In genomic region chr15:69590932-69591524, GRCh38 we compare ENCODE assay signal across 20 cellular contexts.
"Had no signal": no experiment of that assay in that cellular context is flagged by ENCODE, and none has a peak within 500 bp of the region (broad histone marks: within the 10 kb centered on the region; RNA-seq: fewer than 3 reads in every experiment).

No MANE protein-coding gene starts in this region.

- H3K27ac ChIP-seq: neutrophil, parathyroid adenoma, suprapubic skin had no signal

- H3K9me3 Mint-ChIP-seq: activated naive CD4-positive, alpha-beta T cell treated with anti-CD3 and anti-CD28 coated beads, Interleukin-2, amount 10 ng/mL, durations not matched to agents 7 days and 5 days; activated naive CD8-positive, alpha-beta T cell treated with anti-CD3 and anti-CD28 coated beads, Interleukin-2, amount 50 U/mL, for 24 hours; natural killer cell; stimulated activated naive CD8-positive, alpha-beta T cell treated with anti-CD3 and anti-CD28 coated beads, Interleukin-15, Interleukin-2, amounts not matched to agents 100 ng/mL and 50 ng/mL, for 24 hours; type B pancreatic cell had no signal

- H3K36me3 Mint-ChIP-seq: activated naive CD4-positive, alpha-beta T cell treated with anti-CD3 and anti-CD28 coated beads, Interleukin-2, amount 10 ng/mL, durations not matched to agents 7 days and 5 days; brain; natural killer cell; type B pancreatic cell had no signal

- H3K27me3 ChIP-seq: suprapubic skin had no signal

- H3K36me3 ChIP-seq: neutrophil, suprapubic skin had no signal

- H3K4me3 Mint-ChIP-seq: activated naive CD4-positive, alpha-beta T cell treated with anti-CD3 and anti-CD28 coated beads, Interleukin-2, amount 10 ng/mL, durations not matched to agents 7 days and 5 days; activated naive CD8-positive, alpha-beta T cell treated with anti-CD3 and anti-CD28 coated beads, Interleukin-2, amount 50 U/mL, for 24 hours; brain; natural killer cell; stimulated activated naive CD8-positive, alpha-beta T cell treated with anti-CD3 and anti-CD28 coated beads, Interleukin-15, Interleukin-2, amounts not matched to agents 100 ng/mL and 50 ng/mL, for 24 hours; type B pancreatic cell had no signal

- H3K4me3 ChIP-seq: suprapubic skin had no signal

- H3K27ac Mint-ChIP-seq: activated naive CD4-positive, alpha-beta T cell treated with anti-CD3 and anti-CD28 coated beads, Interleukin-2, amount 10 ng/mL, durations not matched to agents 7 days and 5 days; activated naive CD8-positive, alpha-beta T cell treated with anti-CD3 and anti-CD28 coated beads, Interleukin-2, amount 50 U/mL, for 24 hours; natural killer cell; stimulated activated naive CD8-positive, alpha-beta T cell treated with anti-CD3 and anti-CD28 coated beads, Interleukin-15, Interleukin-2, amounts not matched to agents 100 ng/mL and 50 ng/mL, for 24 hours had no signal

- DNase-seq: activated CD4-positive, alpha-beta T cell treated with anti-CD3 and anti-CD28 coated beads, Interleukin-2, amount 50 U/mL, for 1 hour; activated CD8-positive, alpha-beta memory T cell treated with anti-CD3 and anti-CD28 coated beads, Interleukin-2, amount 50 U/mL, for 4 hours; activated effector memory CD4-positive, alpha-beta T cell treated with Interleukin-2 at 50 U/mL for 16 hours; activated naive CD4-positive, alpha-beta T cell treated with anti-CD3 and anti-CD28 coated beads, Interleukin-2, amount 10 ng/mL, durations not matched to agents 7 days and 5 days; activated naive CD8-positive, alpha-beta T cell treated with anti-CD3 and anti-CD28 coated beads, Interleukin-2, amount 50 U/mL, for 24 hours; activated T-cell treated with anti-CD3 and anti-CD28 coated beads, Interleukin-2, amount 50 U/mL, for 48 hours; caudate nucleus; foreskin melanocyte; glutamatergic neuron; hippocampal formation; left cardiac atrium; mesendoderm; natural killer cell; retina had no signal

- H3K9me3 ChIP-seq: neutrophil, suprapubic skin had no signal
